In the genomic region with DNA sequence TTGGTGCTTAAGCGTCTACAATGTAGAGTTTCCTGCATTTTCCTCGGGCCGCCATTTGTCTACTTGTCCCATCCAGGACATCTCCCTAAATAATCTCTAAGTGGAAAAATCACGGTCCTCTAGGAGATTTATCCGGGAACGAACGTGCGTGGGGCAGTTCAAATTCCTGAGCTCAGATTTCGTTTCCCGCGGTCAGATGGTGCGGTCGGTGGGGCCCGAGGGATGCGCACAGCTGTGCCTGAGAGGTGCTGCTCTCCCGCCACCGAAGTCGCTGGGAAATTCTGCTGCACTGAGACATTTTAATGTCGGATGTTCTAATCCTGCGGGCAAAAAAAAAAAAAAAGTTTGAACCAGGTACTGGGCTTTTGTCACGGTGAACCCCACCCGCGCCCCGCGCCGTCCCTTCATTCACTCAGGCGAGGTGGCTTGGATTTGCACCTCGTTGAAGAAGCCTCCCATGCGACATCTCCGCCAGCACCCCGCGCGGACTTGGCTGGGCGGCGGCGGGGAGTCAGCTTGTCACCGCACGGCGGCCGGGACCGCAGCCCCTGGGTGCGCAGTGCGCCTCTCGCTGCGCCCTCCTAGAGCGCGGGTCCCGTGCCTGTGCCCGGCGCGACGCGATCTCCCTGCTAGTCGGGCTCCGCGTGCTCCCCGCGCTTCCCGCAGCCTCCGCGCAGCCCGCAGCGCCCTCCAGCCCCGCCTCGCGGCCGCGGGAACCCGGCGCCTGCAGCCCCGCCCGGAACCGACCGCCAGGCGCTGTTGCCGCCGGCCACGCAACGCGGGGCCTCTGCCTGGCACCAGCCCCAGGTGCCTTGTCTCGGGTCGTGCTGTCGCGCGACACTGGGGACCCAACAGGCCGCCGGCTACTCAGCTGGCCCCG, we compare ENCODE assay signal across 8 cellular contexts.
DNase-seq lines count a peak whose midpoint lies in the region; ATAC-seq and TF ChIP-seq lines count a peak whose summit lies in the region.

No MANE protein-coding gene starts in this region.

- ATAC-seq in CD4-positive, alpha-beta T cell (ENCODE audit: poor library complexity) = no peak
- ATAC-seq in heart left ventricle (peak; percentile 7 to 74 (median 56)), GM21717 (IDR thresholded peaks at IDR 0.05; ENCODE audit: unreplicated experiment) (no peak)

- H3K27ac Mint-ChIP-seq in CD4-positive, alpha-beta T cell = no peak overlapping the region
- no peak overlapping the region for H3K27ac Mint-ChIP-seq in activated naive CD8-positive, alpha-beta T cell

- intact Hi-C loops in CD4-positive, alpha-beta T cell (cut with DNase I, micrococcal nuclease) = no loop called here
- intact Hi-C loops in heart left ventricle (cut with DNase I) = loop anchor here (1.0 to 10.0 kb wide), 31 partner anchors 45 to 797 kb away; a partner anchor contains a TSS
- intact Hi-C loops in ovary (cut with DNase I) = loop anchor here in 2 of 4 donors (5.0 to 10.0 kb wide), 4 partner anchors 215 to 548 kb away; no protein-coding TSS in a partner anchor

- H3K27me3 ChIP-seq in CD4-positive, alpha-beta T cell (ENCODE audit: control insufficient read depth, insufficient read depth, low read length) = peaks cover 34% of the 10 kb centered on the region
- H3K27me3 ChIP-seq in heart left ventricle = peaks cover 0 to 3% (median 0%) of the 10 kb centered on the region in 9 donors
- no peaks in the 10 kb centered on the region for H3K27me3 ChIP-seq in ovary
- H3K27me3 ChIP-seq in effector memory CD4-positive, alpha-beta T cell (replicated peaks; ENCODE audit: control insufficient read depth, insufficient read depth, low read length, poor library complexity, severe bottlenecking) = no peaks in the 10 kb centered on the region

- H3K4me3 ChIP-seq in HEK293 (ENCODE audit: low read depth, low read length) (peak overlapping the region; percentile 51), heart left ventricle (peak overlapping the region; percentile 56 to 74 (median 64)), ovary (peak overlapping the region; percentile 48)
- no peak overlapping the region for H3K4me3 ChIP-seq in effector memory CD4-positive, alpha-beta T cell (ENCODE audit: insufficient read depth, low read depth, low read length, poor library complexity, severe bottlenecking)

- TF ChIP-seq EP300 in ovary (IDR thresholded peaks at IDR 0.05) = no peak

- peaks cover 20% of the 10 kb centered on the region for H3K4me1 Mint-ChIP-seq in CD4-positive, alpha-beta T cell (ENCODE audit: low read depth)
- H3K4me1 Mint-ChIP-seq in activated naive CD8-positive, alpha-beta T cell (ENCODE audit: low read depth) = peaks cover 12% of the 10 kb centered on the region

- H3K9me3 ChIP-seq in CD4-positive, alpha-beta T cell (ENCODE audit: control insufficient read depth, low read length) = no peaks in the 10 kb centered on the region
- H3K9me3 ChIP-seq in HEK293 (ENCODE audit: control insufficient read depth, insufficient read depth, low read depth, low read length) (no peaks in the 10 kb centered on the region), heart left ventricle (no peaks in the 10 kb centered on the region), ovary (no peaks in the 10 kb centered on the region)
- no peaks in the 10 kb centered on the region for H3K9me3 ChIP-seq in effector memory CD4-positive, alpha-beta T cell (ENCODE audit: control insufficient read depth, low read length)

- peaks cover 62% of the 10 kb centered on the region for H3K27me3 Mint-ChIP-seq in CD4-positive, alpha-beta T cell
- H3K27me3 Mint-ChIP-seq in activated naive CD8-positive, alpha-beta T cell = peaks cover 22% of the 10 kb centered on the region

- peak in 1 of 2 donors; percentile 41 for TF ChIP-seq POLR2A in heart left ventricle (IDR thresholded peaks at IDR 0.05)
- TF ChIP-seq POLR2A in ovary (IDR thresholded peaks at IDR 0.05) = no peak

- DNase-seq in CD4-positive, alpha-beta T cell = no peak
- DNase-seq in heart left ventricle = peak; percentile 50 to 71 (median 55)
- peak; percentile 43 to 71 (median 52) for DNase-seq in ovary
- DNase-seq in effector memory CD4-positive, alpha-beta T cell = no peak
- DNase-seq in central memory CD4-positive, alpha-beta T cell = no peak

- WGBS in heart left ventricle, 4 donors = 1 to 4% (median 1%) methylated on average over 22 to 88 of the region's 88 CpGs
- WGBS in ovary, 3 donors = 1 to 3% (median 2%) methylated on average over 80 to 88 of the region's 88 CpGs

- H3K4me3 Mint-ChIP-seq in CD4-positive, alpha-beta T cell = peak overlapping the region; percentile 11
- peak overlapping the region; percentile 33 for H3K4me3 Mint-ChIP-seq in activated naive CD8-positive, alpha-beta T cell

- no peaks in the 10 kb centered on the region for H3K36me3 Mint-ChIP-seq in CD4-positive, alpha-beta T cell (ENCODE audit: low read depth)
- no peaks in the 10 kb centered on the region for H3K36me3 Mint-ChIP-seq in activated naive CD8-positive, alpha-beta T cell

- H3K36me3 ChIP-seq in HEK293 (ENCODE audit: control insufficient read depth in 2 of 2, insufficient read depth in 1 of 2, low read length in 2 of 2) (no peaks in the 10 kb centered on the region), heart left ventricle (no peaks in the 10 kb centered on the region), ovary (no peaks in the 10 kb centered on the region)
- H3K36me3 ChIP-seq in effector memory CD4-positive, alpha-beta T cell (ENCODE audit: control insufficient read depth, insufficient read depth, low read length) = no peaks in the 10 kb centered on the region

- peaks cover 6% of the 10 kb centered on the region; the same call in 1 of the 2 replicates for H3K4me1 ChIP-seq in HEK293 (ENCODE audit: control insufficient read depth, insufficient read depth, low read length)
- peaks cover 0 to 30% (median 20%) of the 10 kb centered on the region in 12 donors for H3K4me1 ChIP-seq in heart left ventricle
- no peaks in the 10 kb centered on the region for H3K4me1 ChIP-seq in ovary (ENCODE audit: insufficient read depth)
- no peaks in the 10 kb centered on the region for H3K4me1 ChIP-seq in effector memory CD4-positive, alpha-beta T cell (ENCODE audit: control insufficient read depth, insufficient read depth, low read length, poor library complexity, severe bottlenecking)

- POLR2A ChIA-PET in CD4-positive, alpha-beta T cell (lab: Charles Lee) = no interaction called here
- POLR2A ChIA-PET in HEK293 (lab: Yijun Ruan, JAX) = interaction anchor here (1.0 kb wide), 1 partner anchor 193 kb away, joined by 3 read pairs; no protein-coding TSS in a partner anchor

- CTCF ChIA-PET in CD4-positive, alpha-beta T cell (lab: Charles Lee) = no interaction called here
- CTCF ChIA-PET in HEK293 (lab: Yijun Ruan, JAX) = interaction anchor here (0.6 to 3.5 kb wide), 15 partner anchors 17 to 1850 kb away, joined by 3 to 18 read pairs (median 4); no protein-coding TSS in a partner anchor

- no peak for TF ChIP-seq CTCF in CD4-positive, alpha-beta T cell (IDR thresholded peaks at IDR 0.05)
- TF ChIP-seq CTCF in HEK293 (tag by site-specific recombination; IDR thresholded peaks at IDR 0.05) = peak; percentile 51
- TF ChIP-seq CTCF in heart left ventricle (IDR thresholded peaks at IDR 0.05) = peak in 10 of 12 donors; percentile 21 to 56 (median 36)
- TF ChIP-seq CTCF in ovary (IDR thresholded peaks at IDR 0.05) = peak in 2 of 3 donors; percentile 59 to 61

- no peaks in the 10 kb centered on the region for H3K9me3 Mint-ChIP-seq in CD4-positive, alpha-beta T cell
- H3K9me3 Mint-ChIP-seq in activated naive CD8-positive, alpha-beta T cell (ENCODE audit: low read depth) = no peaks in the 10 kb centered on the region

- H3K27ac ChIP-seq in CD4-positive, alpha-beta T cell (ENCODE audit: low read depth, low read length) = no peak overlapping the region
- peak overlapping the region; percentile 75; the same call in 1 of the 2 replicates for H3K27ac ChIP-seq in HEK293 (ENCODE audit: extremely low read depth, low read depth, low read length)
- H3K27ac ChIP-seq in heart left ventricle = peak overlapping the region; percentile 80 to 95 (median 90)
- peak overlapping the region in 1 of 2 donors; percentile 4 for H3K27ac ChIP-seq in ovary
- no peak overlapping the region for H3K27ac ChIP-seq in effector memory CD4-positive, alpha-beta T cell (ENCODE audit: insufficient read depth, low read length, poor library complexity, severe bottlenecking)

TF ChIP-seq in HEK293, 187 proteins besides CTCF, POLR2A, EP300 and RAD21 (continues in another document):
- TF ChIP-seq, protein P1, sequence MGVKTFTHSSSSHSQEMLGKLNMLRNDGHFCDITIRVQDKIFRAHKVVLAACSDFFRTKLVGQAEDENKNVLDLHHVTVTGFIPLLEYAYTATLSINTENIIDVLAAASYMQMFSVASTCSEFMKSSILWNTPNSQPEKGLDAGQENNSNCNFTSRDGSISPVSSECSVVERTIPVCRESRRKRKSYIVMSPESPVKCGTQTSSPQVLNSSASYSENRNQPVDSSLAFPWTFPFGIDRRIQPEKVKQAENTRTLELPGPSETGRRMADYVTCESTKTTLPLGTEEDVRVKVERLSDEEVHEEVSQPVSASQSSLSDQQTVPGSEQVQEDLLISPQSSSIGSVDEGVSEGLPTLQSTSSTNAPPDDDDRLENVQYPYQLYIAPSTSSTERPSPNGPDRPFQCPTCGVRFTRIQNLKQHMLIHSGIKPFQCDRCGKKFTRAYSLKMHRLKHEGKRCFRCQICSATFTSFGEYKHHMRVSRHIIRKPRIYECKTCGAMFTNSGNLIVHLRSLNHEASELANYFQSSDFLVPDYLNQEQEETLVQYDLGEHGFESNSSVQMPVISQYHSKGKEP (tag by site-specific recombination; IDR thresholded peaks at IDR 0.05) = no peak
- TF ChIP-seq KLF1 (tag by site-specific recombination; IDR thresholded peaks at IDR 0.05) (no peak), ZNF174 (tag by site-specific recombination; IDR thresholded peaks at IDR 0.05) (no peak), ZNF596 (tag by site-specific recombination; IDR thresholded peaks at IDR 0.05) (0 out of 2 replicates have a peak, but pooled peaks have one; percentile 11), TCF7L2 (IDR thresholded peaks at IDR 0.05; ENCODE audit: borderline replicate concordance, low read depth, low read length) (no peak), ZNF292 (tag by site-specific recombination; IDR thresholded peaks at IDR 0.05; ENCODE audit: borderline replicate concordance, low read depth) (no peak), ZXDB (tag by site-specific recombination; IDR thresholded peaks at IDR 0.05) (0 out of 2 replicates have a peak, but pooled peaks have one; percentile 16), ZNF623 (tag by site-specific recombination; IDR thresholded peaks at IDR 0.05) (no peak), ZNF223 (tag by site-specific recombination; IDR thresholded peaks at IDR 0.05) (no peak)
- TF ChIP-seq, protein P2, sequence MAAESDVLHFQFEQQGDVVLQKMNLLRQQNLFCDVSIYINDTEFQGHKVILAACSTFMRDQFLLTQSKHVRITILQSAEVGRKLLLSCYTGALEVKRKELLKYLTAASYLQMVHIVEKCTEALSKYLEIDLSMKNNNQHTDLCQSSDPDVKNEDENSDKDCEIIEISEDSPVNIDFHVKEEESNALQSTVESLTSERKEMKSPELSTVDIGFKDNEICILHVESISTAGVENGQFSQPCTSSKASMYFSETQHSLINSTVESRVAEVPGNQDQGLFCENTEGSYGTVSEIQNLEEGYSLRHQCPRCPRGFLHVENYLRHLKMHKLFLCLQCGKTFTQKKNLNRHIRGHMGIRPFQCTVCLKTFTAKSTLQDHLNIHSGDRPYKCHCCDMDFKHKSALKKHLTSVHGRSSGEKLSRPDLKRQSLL (tag by site-specific recombination; IDR thresholded peaks at IDR 0.05) = no peak

Comparison
In these comparisons a context has a peak if more than half of its experiments do, and no peak if none do; other contexts are left out.
1. ATAC-seq: peak in heart left ventricle (4 of 4); none in CD4-positive, alpha-beta T cell (single experiment) and GM21717 (single experiment).
2. DNase-seq: peak in heart left ventricle (5 of 5) and ovary (5 of 5); none in CD4-positive, alpha-beta T cell (0 of 10), effector memory CD4-positive, alpha-beta T cell (0 of 3) and central memory CD4-positive, alpha-beta T cell (single experiment).
3. H3K27ac ChIP-seq: peak in HEK293 (single experiment) and heart left ventricle (12 of 12); none in CD4-positive, alpha-beta T cell (single experiment) and effector memory CD4-positive, alpha-beta T cell (single experiment).
4. intact Hi-C loops: an anchor here in heart left ventricle (1.0 to 10.0 kb wide); none called in CD4-positive, alpha-beta T cell.